24 cellular contexts compared by ENCODE assay signal in the genomic region with DNA sequence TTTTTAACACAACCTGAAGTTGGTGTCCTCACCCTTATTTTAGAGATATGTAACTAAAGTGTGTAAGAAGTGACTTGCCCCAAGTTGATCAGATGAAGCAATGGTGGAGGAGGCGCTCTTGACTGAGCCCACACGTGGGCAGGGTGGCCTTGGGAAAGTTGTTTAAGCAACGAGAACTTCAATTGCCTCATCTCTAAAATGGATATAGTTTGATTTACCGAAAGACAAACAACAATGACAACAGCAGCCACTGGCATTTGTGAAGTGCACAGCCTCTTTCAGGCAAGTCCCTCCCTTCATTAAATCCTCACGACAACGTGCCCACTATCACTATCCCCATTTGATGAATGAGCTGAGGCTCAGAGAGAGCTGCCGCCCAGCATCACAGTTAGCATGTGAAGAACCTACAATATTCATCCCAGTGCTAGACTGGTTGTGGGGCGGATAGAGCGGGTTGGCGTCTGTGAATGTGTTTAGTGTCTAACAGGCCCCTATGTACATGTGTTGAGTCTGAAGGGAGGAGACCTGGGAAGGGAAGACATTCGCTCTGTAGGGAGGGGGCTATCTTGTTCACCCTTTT. TPM values are rescaled to one million over a fixed set of nuclear protein-coding genes. Genes with fewer than 3 reads are reported as not detected.
DNase-seq lines count a peak whose midpoint lies in the region; ATAC-seq and TF ChIP-seq lines count a peak whose summit lies in the region.
"Had no signal": no experiment of that assay in that cellular context is flagged by ENCODE, and none has a peak within 500 bp of the region (broad histone marks: within the 10 kb centered on the region; RNA-seq: fewer than 3 reads in every experiment).

No MANE protein-coding gene starts in this region.

- H3K36me3 Mint-ChIP-seq in neural crest cell (ENCODE audit: low read depth), result no peaks in the 10 kb centered on the region
- H3K36me3 Mint-ChIP-seq: CD14-positive monocyte; CD8-positive, alpha-beta memory T cell had no signal

- CTCF ChIA-PET in OCI-LY7 (lab: Charles Lee; ENCODE audit: unreplicated experiment), result no interaction called here

- no peaks in the 10 kb centered on the region for H3K79me2 ChIP-seq in OCI-LY7 (ENCODE audit: insufficient read depth, low read depth, low read length)

- 41 to 43% methylated on average over 11 of the region's 11 CpGs for WGBS in body of pancreas, 2 donors

- peaks cover 8% of the 10 kb centered on the region for H3K27me3 Mint-ChIP-seq in neural crest cell (ENCODE audit: low read depth)

- POLR2A ChIA-PET in OCI-LY7 (lab: Charles Lee), result interaction anchor here (0.6 kb wide), 1 partner anchor 10 kb away, joined by 3 read pairs; no protein-coding TSS in a partner anchor

- no peak overlapping the region for H3K4me3 Mint-ChIP-seq in neural crest cell
- H3K4me3 Mint-ChIP-seq: CD14-positive monocyte; CD4-positive, alpha-beta T cell; CD8-positive, alpha-beta memory T cell; HFFc6 had no signal

- no peak overlapping the region for H3K27ac ChIP-seq in right atrium auricular region
- peak overlapping the region; percentile 93 to 96 (median 94) for H3K27ac ChIP-seq in body of pancreas
- H3K27ac ChIP-seq in upper lobe of right lung, result no peak overlapping the region
- H3K27ac ChIP-seq in OCI-LY7 (ENCODE audit: low read depth, low read length, poor library complexity, severe bottlenecking), result no peak overlapping the region
- H3K27ac ChIP-seq: A549; BLaER1 treated with 17β-estradiol and CSF1 and Interleukin-3, amounts not matched to agents 10 nM and 100 nM had no signal

- no peaks in the 10 kb centered on the region for H3K9me2 ChIP-seq in OCI-LY7 (ENCODE audit: insufficient read depth, low read length)

- ATAC-seq in body of pancreas (peak; percentile 6), upper lobe of right lung (peak; percentile 20)
- ATAC-seq: A549 had no signal

- H3K9me3 ChIP-seq in right atrium auricular region (no peaks in the 10 kb centered on the region), body of pancreas (no peaks in the 10 kb centered on the region), upper lobe of right lung (no peaks in the 10 kb centered on the region), OCI-LY7 (ENCODE audit: low read length) (peaks cover 2% of the 10 kb centered on the region; the same call in 1 of the 2 replicates)
- H3K9me3 ChIP-seq: A549, BE2C, HAP-1 had no signal

- H3K4me1 ChIP-seq in right atrium auricular region (peaks cover 0 to 16% of the 10 kb centered on the region in 2 donors), body of pancreas (peaks cover 64% of the 10 kb centered on the region), upper lobe of right lung (no peaks in the 10 kb centered on the region), OCI-LY7 (ENCODE audit: insufficient read depth, low read length, poor library complexity, severe bottlenecking) (no peaks in the 10 kb centered on the region)
- H3K4me1 ChIP-seq: BE2C, HAP-1 had no signal

- H3K36me3 ChIP-seq in right atrium auricular region, result no peaks in the 10 kb centered on the region
- H3K36me3 ChIP-seq in body of pancreas (replicated peaks in 1 of 2; ENCODE audit: insufficient read depth in 1 of 2, low read depth in 2 of 2), result no peaks in the 10 kb centered on the region
- H3K36me3 ChIP-seq in upper lobe of right lung, result no peaks in the 10 kb centered on the region
- H3K36me3 ChIP-seq in OCI-LY7 (ENCODE audit: insufficient read depth, low read length), result no peaks in the 10 kb centered on the region
- H3K36me3 ChIP-seq: BE2C; BLaER1 treated with 17β-estradiol and CSF1 and Interleukin-3, amounts not matched to agents 10 nM and 100 nM; HAP-1 had no signal

- no peak overlapping the region for H3K4me2 ChIP-seq in OCI-LY7 (ENCODE audit: low read length)
- H3K4me2 ChIP-seq: A549; BLaER1 treated with 17β-estradiol and CSF1 and Interleukin-3, amounts not matched to agents 10 nM and 100 nM had no signal

- no peak overlapping the region for H2AFZ ChIP-seq in OCI-LY7 (ENCODE audit: low read length)

- intact Hi-C loops in cardiac septum (cut with DNase I) (no loop called here), body of pancreas (cut with DNase I) (no loop called here), upper lobe of right lung (cut with DNase I) (no loop called here), OCI-LY7 (cut with micrococcal nuclease; ENCODE audit: unreplicated experiment) (no loop called here)

- H4K20me1 ChIP-seq in OCI-LY7 (ENCODE audit: insufficient read depth, low read length), result no peaks in the 10 kb centered on the region
- H4K20me1 ChIP-seq: BLaER1 treated with 17β-estradiol and CSF1 and Interleukin-3, amounts not matched to agents 10 nM and 100 nM had no signal

- H3K4me3 ChIP-seq in right atrium auricular region, result no peak overlapping the region
- H3K4me3 ChIP-seq in body of pancreas, result no peak overlapping the region
- H3K4me3 ChIP-seq in upper lobe of right lung, result no peak overlapping the region
- no peak overlapping the region for H3K4me3 ChIP-seq in OCI-LY7 (ENCODE audit: low read depth, low read length, poor library complexity, severe bottlenecking)
- H3K4me3 ChIP-seq: A549; BLaER1 treated with 17β-estradiol and CSF1 and Interleukin-3, amounts not matched to agents 10 nM and 100 nM; HAP-1 had no signal

- BruUV-seq in OCI-LY7 (replicated peaks; lab: Mats Ljungman, UMichigan), result no TSS peak

- TF ChIP-seq POLR2A in body of pancreas (IDR thresholded peaks at IDR 0.05), result peak; percentile 9 to 51 (median 11)

- DNase-seq in cardiac septum (ENCODE audit: low spot score) (peak; percentile 26), right atrium auricular region (ENCODE audit: low spot score) (no peak), body of pancreas (peak; percentile 52 to 73 (median 68)), neural crest cell (ENCODE audit: low read depth, low spot score) (no peak), upper lobe of right lung (peak; percentile 53), OCI-LY7 (ENCODE audit: low spot score) (no peak), DMS53 (lab: John Stamatoyannopoulos, UW) (no peak)
- DNase-seq: 8988T; ACHN; AML-193; BE2C; CD4-positive, alpha-beta T cell; CD8-positive, alpha-beta memory T cell; DMS 273 treated with DMSO at 0.1 percent for 48 hours; DMS79 treated with DMSO at 0.1 percent for 48 hours; GF-D8; GOT3; HFFc6 had no signal

- H3K4me1 Mint-ChIP-seq in neural crest cell, result peaks cover 13% of the 10 kb centered on the region
- H3K4me1 Mint-ChIP-seq: CD14-positive monocyte had no signal

- TF ChIP-seq CTCF in right atrium auricular region (IDR thresholded peaks at IDR 0.05) (no peak), body of pancreas (IDR thresholded peaks at IDR 0.05) (no peak), neural crest cell (conservative IDR thresholded peaks at IDR 0.05) (no peak), upper lobe of right lung (IDR thresholded peaks at IDR 0.05) (no peak), OCI-LY7 (conservative IDR thresholded peaks at IDR 0.05; ENCODE audit: low read length) (no peak)

- H3K27me3 ChIP-seq in right atrium auricular region (no peaks in the 10 kb centered on the region), body of pancreas (no peaks in the 10 kb centered on the region), upper lobe of right lung (no peaks in the 10 kb centered on the region)
- H3K27me3 ChIP-seq: BE2C; BLaER1 treated with 17β-estradiol and CSF1 and Interleukin-3, amounts not matched to agents 10 nM and 100 nM had no signal

- H3K27ac Mint-ChIP-seq in neural crest cell (ENCODE audit: unreplicated experiment), result peak overlapping the region; percentile 76
- H3K27ac Mint-ChIP-seq: CD14-positive monocyte; CD4-positive, alpha-beta T cell; HFFc6 had no signal

- H3K9me3 Mint-ChIP-seq in neural crest cell, result no peaks in the 10 kb centered on the region
- H3K9me3 Mint-ChIP-seq: CD4-positive, alpha-beta T cell; CD8-positive, alpha-beta memory T cell; HFFc6 had no signal

RNA-seq across cellular contexts. Expression of a gene that starts 3.0 kb away (rescaled TPM):
- total RNA-seq in cardiac septum (0.35 TPM), right atrium auricular region (under 1 TPM; 0.15 to 0.24 TPM), body of pancreas (100 to 1,000 TPM in 1 of 2 donors, 10 to 100 TPM in 1; 49.1 to 133 TPM), neural crest cell (not detected in 2 replicates), upper lobe of right lung (0.87 TPM), OCI-LY7 (2022) (not detected in 2 replicates)
- not detected in 2 replicates for total RNA-seq in OCI-LY7 (2014; rRNA removed; shearing (Covaris generic))
- total RNA-seq: CD4-positive, alpha-beta T cell; CD8-positive, alpha-beta memory T cell; Daoy; G401; HFFc6 had no signal

RNA-seq across cellular contexts. Expression of a gene that starts 28.0 kb away (rescaled TPM):
- 249 TPM for total RNA-seq in cardiac septum
- total RNA-seq in right atrium auricular region, result 100 to 1,000 TPM in 1 of 2 donors, 10 to 100 TPM in 1; 98.7 to 241 TPM
- 1 to 10 TPM; 2.3 to 4.3 TPM for total RNA-seq in body of pancreas
- not detected in 2 replicates for total RNA-seq in neural crest cell
- 0.69 TPM for total RNA-seq in upper lobe of right lung
- not detected in 2 replicates for total RNA-seq in OCI-LY7 (2014; rRNA removed; shearing (Covaris generic))
- not detected in 2 replicates for total RNA-seq in OCI-LY7 (2022)
- total RNA-seq: CD4-positive, alpha-beta T cell; CD8-positive, alpha-beta memory T cell had no signal

RNA-seq across cellular contexts. Expression of a gene that starts 47.2 kb away (rescaled TPM):
- total RNA-seq in cardiac septum (2.3 TPM), right atrium auricular region (1 to 10 TPM; 3.7 to 6.2 TPM), body of pancreas (1 to 10 TPM; 4.6 to 5.4 TPM), neural crest cell (0.11 and 0.21 TPM in 2 replicates), upper lobe of right lung (11.1 TPM), OCI-LY7 (2022) (30.5 and 31.7 TPM in 2 replicates)
- total RNA-seq in OCI-LY7 (2014; rRNA removed; shearing (Covaris generic)), result 24.6 and 29.4 TPM in 2 replicates
- total RNA-seq: HFFc6 had no signal

Comparison
In these comparisons a context has a peak if more than half of its experiments do, and no peak if none do; other contexts are left out.
1. DNase-seq: peak in cardiac septum (single experiment), body of pancreas (4 of 4) and upper lobe of right lung (single experiment); none in right atrium auricular region (single experiment), neural crest cell (single experiment), OCI-LY7 (single experiment) and DMS53 (single experiment).
2. H3K27ac ChIP-seq: peak in body of pancreas (4 of 4); none in right atrium auricular region (0 of 2), upper lobe of right lung (single experiment) and OCI-LY7 (single experiment).
3. RNA of a gene that starts 3.0 kb away (total RNA-seq): 49.1 to 133 TPM in body of pancreas; 0.87 TPM in upper lobe of right lung (single experiment), 0.35 TPM in cardiac septum (single experiment), 0.15 to 0.24 TPM in right atrium auricular region, not detected in OCI-LY7 and not detected in neural crest cell; every median in the first group is over 10 times any median in the second.
4. RNA of a gene that starts 28.0 kb away (total RNA-seq): 249 TPM in cardiac septum (single experiment) and 98.7 to 241 TPM in right atrium auricular region; 2.3 to 4.3 TPM in body of pancreas, 0.69 TPM in upper lobe of right lung (single experiment), not detected in neural crest cell and not detected in OCI-LY7; every median in the first group is over 10 times any median in the second.